ENCODE assay signal across 12 cellular contexts in genomic region chr6:49647470-49647869, GRCh38. TPM values are rescaled to one million over a fixed set of nuclear protein-coding genes. Genes with fewer than 3 reads are reported as not detected.
"Had no signal": no experiment of that assay in that cellular context is flagged by ENCODE, and none has a peak within 500 bp of the region (broad histone marks: within the 10 kb centered on the region; RNA-seq: fewer than 3 reads in every experiment).

No MANE protein-coding gene starts in this region.

- H3K9ac ChIP-seq: GM23248 had no signal

- H3K36me3 ChIP-seq: HAP-1 had no signal

- H2AFZ ChIP-seq: GM23248, GM23338 had no signal

- H3K4me3 ChIP-seq: GM23248, GM23338, HAP-1 had no signal

- H3K27ac Mint-ChIP-seq: GM23338, H9, HFFc6 had no signal

- FAIRE-seq: H1, H54 had no signal

- H3K9me3 ChIP-seq: HAP-1 had no signal

- H3K4me1 Mint-ChIP-seq: H9 had no signal

- H3K4me3 Mint-ChIP-seq: GM23338, H9, HFFc6 had no signal

- H3K4me1 ChIP-seq: HAP-1 had no signal

- ATAC-seq: GM23338, HCT116 had no signal

- H3K27ac ChIP-seq: GM23248 had no signal

- H3K9me3 Mint-ChIP-seq: GM23338, H9 had no signal

- DNase-seq: GM23248, GOT3, H7, H9, HCEC 1CT, HFFc6 had no signal

- H3K4me2 ChIP-seq: GM23338 had no signal

RNA-seq across cellular contexts. Expression of gene RHAG, which starts 10.8 kb away (rescaled TPM):
- total RNA-seq: GM23248, GM23338, H1, H4, H9, HFFc6 had no signal
- polyA plus RNA-seq: GM23248, GM23338, H1 had no signal
